25 cellular contexts compared by ENCODE assay signal in the genomic region with DNA sequence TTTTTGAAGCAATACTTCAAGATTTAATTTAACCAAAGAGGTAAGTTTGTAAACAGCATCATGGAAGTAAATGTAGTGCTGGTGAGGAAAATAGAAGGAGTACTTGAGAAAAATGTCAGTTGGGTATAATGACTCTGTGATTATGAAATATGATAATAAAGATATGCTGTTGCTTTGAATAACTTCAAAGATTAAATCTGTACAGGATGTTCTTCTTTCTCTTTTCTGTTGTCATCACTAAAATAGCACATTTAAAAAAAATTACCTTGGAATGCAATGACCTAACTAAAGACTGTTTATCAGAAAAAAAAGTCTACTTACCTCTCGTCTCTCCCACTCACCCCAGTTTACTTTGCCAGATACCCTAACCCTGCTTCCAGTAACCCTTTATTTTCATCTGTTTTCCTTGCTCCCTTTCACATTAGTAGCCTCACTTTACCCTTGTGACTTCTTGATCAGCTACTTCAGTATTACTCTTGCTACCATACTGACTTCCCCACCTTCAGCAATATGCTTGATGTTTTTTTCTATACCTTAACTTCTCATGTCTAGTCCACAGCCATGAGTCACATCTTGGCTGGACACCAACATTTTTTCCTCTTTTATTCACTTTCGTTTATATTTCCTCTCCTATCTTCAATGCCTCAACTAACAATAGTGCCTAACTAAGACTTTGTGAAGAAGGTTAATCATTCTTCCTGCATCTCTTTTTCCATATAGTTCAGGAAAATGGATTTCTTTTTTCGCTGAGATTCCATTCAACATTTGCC. TPM values are rescaled to one million over a fixed set of nuclear protein-coding genes. Genes with fewer than 3 reads are reported as not detected.
DNase-seq lines count a peak whose midpoint lies in the region; ATAC-seq, FAIRE-seq and TF ChIP-seq lines count a peak whose summit lies in the region.
"Had no signal": no experiment of that assay in that cellular context is flagged by ENCODE, and none has a peak within 500 bp of the region (broad histone marks: within the 10 kb centered on the region; RNA-seq: fewer than 3 reads in every experiment).

No MANE protein-coding gene starts in this region.

- H3K27me3 Mint-ChIP-seq in progenitor cell of endocrine pancreas = no peaks in the 10 kb centered on the region
- H3K27me3 Mint-ChIP-seq: central memory CD8-positive, alpha-beta T cell; stimulated activated memory B cell treated with anti-CD40 and anti-IgM and Interleukin-4, amounts not matched to agents 10 μg/mL and 1 μg/mL and 100 μg/mL, for 72 hours had no signal

- intact Hi-C loops in A673 (cut with micrococcal nuclease; ENCODE audit: unreplicated experiment) = no loop called here

- H3K4me3 Mint-ChIP-seq in progenitor cell of endocrine pancreas (ENCODE audit: low read depth) = no peak overlapping the region
- H3K4me3 Mint-ChIP-seq: CD8-positive, alpha-beta T cell; central memory CD8-positive, alpha-beta T cell; GM23338; stimulated activated memory B cell treated with anti-CD40 and anti-IgM and Interleukin-4, amounts not matched to agents 10 μg/mL and 1 μg/mL and 100 μg/mL, for 72 hours had no signal

- no peaks in the 10 kb centered on the region for H3K27me3 ChIP-seq in A673 (replicated peaks; ENCODE audit: insufficient read depth, low read depth, low read length, poor library complexity)
- no peaks in the 10 kb centered on the region for H3K27me3 ChIP-seq in bronchial epithelial cell (ENCODE audit: control insufficient read depth, insufficient read depth, low read length)

- peaks cover 18% of the 10 kb centered on the region for H3K4me1 ChIP-seq in A673 (ENCODE audit: insufficient read depth, low read length, poor library complexity, severe bottlenecking)

- peak overlapping the region; percentile 23 for H3K27ac ChIP-seq in A673 (ENCODE audit: low read depth, low read length, poor library complexity, severe bottlenecking)
- H3K27ac ChIP-seq: RWPE1 had no signal

- H3K4me3 ChIP-seq in A673 (ENCODE audit: low read depth, low read length, poor library complexity, severe bottlenecking) (no peak overlapping the region), bronchial epithelial cell (ENCODE audit: low read depth, low read length) (no peak overlapping the region)
- H3K4me3 ChIP-seq: GM23338 had no signal

- CTCF ChIA-PET in A673 (lab: Charles Lee) = no interaction called here

- POLR2A ChIA-PET in A673 (lab: Charles Lee; ENCODE audit: low non-redundant PET) = no interaction called here

- H3K9me3 ChIP-seq in A673 (ENCODE audit: low read depth, low read length, poor library complexity, severe bottlenecking) = peaks cover 10% of the 10 kb centered on the region

- TF ChIP-seq CTCF in A673 (conservative IDR thresholded peaks at IDR 0.05; ENCODE audit: low read depth, low read length) (no peak), bronchial epithelial cell (IDR thresholded peaks at IDR 0.05; ENCODE audit: insufficient read depth, low read length, severe bottlenecking) (no peak), progenitor cell of endocrine pancreas (IDR thresholded peaks at IDR 0.05; ENCODE audit: unreplicated experiment) (no peak)

- no peak for FAIRE-seq in bronchial epithelial cell (lab: Jason Lieb, UNC)
- FAIRE-seq: endometrium, GM12891, small intestine had no signal

- H3K36me3 ChIP-seq in A673 (ENCODE audit: insufficient read depth, low read length, poor library complexity, severe bottlenecking) (no peaks in the 10 kb centered on the region), bronchial epithelial cell (ENCODE audit: control insufficient read depth, insufficient read depth, low read length) (no peaks in the 10 kb centered on the region)

- no peaks in the 10 kb centered on the region for H3K36me3 Mint-ChIP-seq in progenitor cell of endocrine pancreas (ENCODE audit: insufficient read depth)
- H3K36me3 Mint-ChIP-seq: CD8-positive, alpha-beta T cell; stimulated activated memory B cell treated with anti-CD40 and anti-IgM and Interleukin-4, amounts not matched to agents 10 μg/mL and 1 μg/mL and 100 μg/mL, for 72 hours had no signal

- TSS peak; percentile 74 for BruUV-seq in A673 (replicated peaks; lab: Mats Ljungman, UMichigan)

- no peak overlapping the region for H3K27ac Mint-ChIP-seq in progenitor cell of endocrine pancreas
- H3K27ac Mint-ChIP-seq: CD8-positive, alpha-beta T cell; GM23338; stimulated activated memory B cell treated with anti-CD40 and anti-IgM and Interleukin-4, amounts not matched to agents 10 μg/mL and 1 μg/mL and 100 μg/mL, for 72 hours had no signal

- DNase-seq in A673 (ENCODE audit: low spot score) = peak; percentile 82
- peak; percentile 1 for DNase-seq in M059J (ENCODE audit: low read depth)
- DNase-seq in bronchial epithelial cell (ENCODE audit: low read depth) = peak; percentile 86
- DNase-seq in iris pigment epithelial cell (ENCODE audit: low read depth) = peak; percentile 93
- no peak for DNase-seq in progenitor cell of endocrine pancreas (ENCODE audit: low spot score, unreplicated experiment)
- DNase-seq in activated gamma-delta T cell (lab: John Stamatoyannopoulos, UW) = no peak
- DNase-seq: activated CD4-positive, CD25-positive, alpha-beta regulatory T cell treated with anti-CD3 and anti-CD28 coated beads, Interleukin-2, amount 50 U/mL, for 72 hours; activated naive CD4-positive, alpha-beta T cell; CD8-positive, alpha-beta T cell; head of caudate nucleus; kidney glomerular epithelial cell; NCI-H69; nucleus accumbens; small intestine had no signal

- H3K9me3 Mint-ChIP-seq in progenitor cell of endocrine pancreas (ENCODE audit: low read depth) = peaks cover 7% of the 10 kb centered on the region
- H3K9me3 Mint-ChIP-seq: GM23338 had no signal

- peaks cover 3% of the 10 kb centered on the region for H3K4me1 Mint-ChIP-seq in progenitor cell of endocrine pancreas (ENCODE audit: low read depth)
- H3K4me1 Mint-ChIP-seq: central memory CD8-positive, alpha-beta T cell; GM23338; stimulated activated memory B cell treated with anti-CD40 and anti-IgM and Interleukin-4, amounts not matched to agents 10 μg/mL and 1 μg/mL and 100 μg/mL, for 72 hours had no signal

- ATAC-seq in HG03095 (IDR thresholded peaks at IDR 0.05; ENCODE audit: unreplicated experiment) (no peak), GM18870 (IDR thresholded peaks at IDR 0.05; ENCODE audit: unreplicated experiment) (no peak)
- ATAC-seq: CD8-positive, alpha-beta T cell; GM23338; stimulated activated memory B cell treated with anti-CD40 and anti-IgM and Interleukin-4, amounts not matched to agents 10 μg/mL and 1 μg/mL and 100 μg/mL, for 72 hours had no signal

RNA-seq across cellular contexts. Expression of a gene that starts 29.7 kb away (rescaled TPM):
- total RNA-seq in A673 (2021) (not detected in 2 replicates), bronchial epithelial cell (not detected in 2 replicates), progenitor cell of endocrine pancreas (not detected in 2 replicates)
- not detected in 2 replicates for total RNA-seq in M059J (2014; rRNA removed; shearing (Covaris generic))
- total RNA-seq: CD8-positive, alpha-beta T cell; G401; GM23338; mucosa of gallbladder; T-helper 1 cell treated with Interleukin-12 subunit alpha and Interleukin-12 subunit beta and Interleukin-4 antibody, amounts not matched to agents 30 ng/mL and 1 ng/mL, for 36 hours had no signal

Comparison
In these comparisons a context has a peak if more than half of its experiments do, and no peak if none do; other contexts are left out.
1. DNase-seq: peak in A673 (single experiment), M059J (single experiment), bronchial epithelial cell (single experiment) and iris pigment epithelial cell (single experiment); none in progenitor cell of endocrine pancreas (single experiment) and activated gamma-delta T cell (single experiment).